ENCODE assay signal across 19 cellular contexts in genomic region chr18:42534313-42534712, GRCh38.
"Had no signal": no experiment of that assay in that cellular context is flagged by ENCODE, and none has a peak within 500 bp of the region (broad histone marks: within the 10 kb centered on the region; RNA-seq: fewer than 3 reads in every experiment).

No MANE protein-coding gene starts in this region.

- H3K27ac Mint-ChIP-seq: naive thymus-derived CD4-positive, alpha-beta T cell; stimulated activated naive B cell treated with anti-CD40 and anti-IgM and Interleukin-4, amounts not matched to agents 10 μg/mL and 1 μg/mL and 100 μg/mL, for 72 hours had no signal

- H3K27me3 ChIP-seq: heart left ventricle, spleen, stomach, transverse colon had no signal

- H3K9me3 Mint-ChIP-seq: neural crest cell; stimulated activated naive B cell treated with anti-CD40 and anti-IgM and Interleukin-4, amounts not matched to agents 10 μg/mL and 1 μg/mL and 100 μg/mL, for 72 hours had no signal

- H3K27ac ChIP-seq: dorsolateral prefrontal cortex, heart left ventricle, spleen, stomach, thoracic aorta, transverse colon had no signal

- H3K4me3 ChIP-seq: dorsolateral prefrontal cortex, heart left ventricle, spleen, stomach, thoracic aorta, transverse colon had no signal

- H3K27me3 Mint-ChIP-seq: naive thymus-derived CD4-positive, alpha-beta T cell; stimulated activated naive B cell treated with anti-CD40 and anti-IgM and Interleukin-4, amounts not matched to agents 10 μg/mL and 1 μg/mL and 100 μg/mL, for 72 hours had no signal

- H3K9me3 ChIP-seq: heart left ventricle, spleen, stomach, thoracic aorta, transverse colon had no signal

- H3K4me1 Mint-ChIP-seq: naive thymus-derived CD4-positive, alpha-beta T cell; stimulated activated naive B cell treated with anti-CD40 and anti-IgM and Interleukin-4, amounts not matched to agents 10 μg/mL and 1 μg/mL and 100 μg/mL, for 72 hours had no signal

- H3K36me3 ChIP-seq: heart left ventricle, spleen, stomach, thoracic aorta, transverse colon had no signal

- H3K4me3 Mint-ChIP-seq: naive thymus-derived CD4-positive, alpha-beta T cell; neural crest cell; stimulated activated naive B cell treated with anti-CD40 and anti-IgM and Interleukin-4, amounts not matched to agents 10 μg/mL and 1 μg/mL and 100 μg/mL, for 72 hours had no signal

- ATAC-seq: heart left ventricle; naive thymus-derived CD4-positive, alpha-beta T cell; sciatic nerve; stimulated activated naive B cell treated with anti-CD40 and anti-IgM and Interleukin-4, amounts not matched to agents 10 μg/mL and 1 μg/mL and 100 μg/mL, for 72 hours had no signal

- H3K4me1 ChIP-seq: spleen had no signal

- DNase-seq: cortex of kidney; dorsolateral prefrontal cortex; effector CD8-positive, alpha-beta T cell; heart left ventricle; hippocampal formation; mesendoderm; naive thymus-derived CD4-positive, alpha-beta T cell; posterior cingulate gyrus; spleen; stimulated activated CD4-positive, alpha-beta T cell treated with anti-CD3 and anti-CD28 coated beads, Interleukin-15, amount 100 ng/mL, for 24 hours; stimulated activated CD4-positive, alpha-beta T cell treated with anti-CD3 and anti-CD28 coated beads, Interleukin-1b, Interleukin-23, amount 100 ng/mL, for 48 hours; stimulated activated CD4-positive, alpha-beta T cell treated with anti-CD3 and anti-CD28 coated beads, Interleukin-4, amount 100 ng/mL, for 24 hours; stimulated activated naive B cell treated with anti-CD40 and anti-IgM and Interleukin-4, amounts not matched to agents 10 μg/mL and 1 μg/mL and 100 μg/mL, for 72 hours; stomach; substantia nigra; transverse colon had no signal

- H3K36me3 Mint-ChIP-seq: stimulated activated naive B cell treated with anti-CD40 and anti-IgM and Interleukin-4, amounts not matched to agents 10 μg/mL and 1 μg/mL and 100 μg/mL, for 72 hours had no signal
